1 cellular context compared by ENCODE assay signal in genomic region chr2:150522269-150522668, GRCh38.
TF ChIP-seq lines count a peak whose summit lies in the region.

No MANE protein-coding gene starts in this region.

TF ChIP-seq in GM12878, 131 proteins besides CTCF, POLR2A, EP300 and RAD21 (continued from another document):
- TF ChIP-seq, protein P1, sequence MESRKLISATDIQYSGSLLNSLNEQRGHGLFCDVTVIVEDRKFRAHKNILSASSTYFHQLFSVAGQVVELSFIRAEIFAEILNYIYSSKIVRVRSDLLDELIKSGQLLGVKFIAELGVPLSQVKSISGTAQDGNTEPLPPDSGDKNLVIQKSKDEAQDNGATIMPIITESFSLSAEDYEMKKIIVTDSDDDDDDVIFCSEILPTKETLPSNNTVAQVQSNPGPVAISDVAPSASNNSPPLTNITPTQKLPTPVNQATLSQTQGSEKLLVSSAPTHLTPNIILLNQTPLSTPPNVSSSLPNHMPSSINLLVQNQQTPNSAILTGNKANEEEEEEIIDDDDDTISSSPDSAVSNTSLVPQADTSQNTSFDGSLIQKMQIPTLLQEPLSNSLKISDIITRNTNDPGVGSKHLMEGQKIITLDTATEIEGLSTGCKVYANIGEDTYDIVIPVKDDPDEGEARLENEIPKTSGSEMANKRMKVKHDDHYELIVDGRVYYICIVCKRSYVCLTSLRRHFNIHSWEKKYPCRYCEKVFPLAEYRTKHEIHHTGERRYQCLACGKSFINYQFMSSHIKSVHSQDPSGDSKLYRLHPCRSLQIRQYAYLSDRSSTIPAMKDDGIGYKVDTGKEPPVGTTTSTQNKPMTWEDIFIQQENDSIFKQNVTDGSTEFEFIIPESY (IDR thresholded peaks at IDR 0.05), result no peak
- TF ChIP-seq TCF12 (IDR thresholded peaks at IDR 0.05; ENCODE audit: low read depth, low read length), result no peak
- no peak for TF ChIP-seq PML (IDR thresholded peaks at IDR 0.05; ENCODE audit: low read length)
- 0 out of 2 replicates have a peak, but pooled peaks have one; percentile 12 for TF ChIP-seq RELB (IDR thresholded peaks at IDR 0.05; ENCODE audit: low read depth)
- no peak for TF ChIP-seq SREBF1 (IDR thresholded peaks at IDR 0.05; ENCODE audit: low read length)
- TF ChIP-seq IKZF2 (IDR thresholded peaks at IDR 0.05), result peak in 1 of 2 experiments; percentile 40; a peak in 2 of 4 replicates
- no peak for TF ChIP-seq SP1 (IDR thresholded peaks at IDR 0.05; ENCODE audit: low read depth, low read length)
- TF ChIP-seq HDGF (IDR thresholded peaks at IDR 0.05), result no peak
- peak; percentile 65; the same call in 1 of the 2 replicates for TF ChIP-seq RAD51 (IDR thresholded peaks at IDR 0.05)
- no peak for TF ChIP-seq RBBP5 (conservative IDR thresholded peaks at IDR 0.05)
- TF ChIP-seq, protein P2, sequence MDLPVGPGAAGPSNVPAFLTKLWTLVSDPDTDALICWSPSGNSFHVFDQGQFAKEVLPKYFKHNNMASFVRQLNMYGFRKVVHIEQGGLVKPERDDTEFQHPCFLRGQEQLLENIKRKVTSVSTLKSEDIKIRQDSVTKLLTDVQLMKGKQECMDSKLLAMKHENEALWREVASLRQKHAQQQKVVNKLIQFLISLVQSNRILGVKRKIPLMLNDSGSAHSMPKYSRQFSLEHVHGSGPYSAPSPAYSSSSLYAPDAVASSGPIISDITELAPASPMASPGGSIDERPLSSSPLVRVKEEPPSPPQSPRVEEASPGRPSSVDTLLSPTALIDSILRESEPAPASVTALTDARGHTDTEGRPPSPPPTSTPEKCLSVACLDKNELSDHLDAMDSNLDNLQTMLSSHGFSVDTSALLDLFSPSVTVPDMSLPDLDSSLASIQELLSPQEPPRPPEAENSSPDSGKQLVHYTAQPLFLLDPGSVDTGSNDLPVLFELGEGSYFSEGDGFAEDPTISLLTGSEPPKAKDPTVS (IDR thresholded peaks at IDR 0.05; ENCODE audit: low read depth, low read length), result no peak
- 0 out of 2 replicates have a peak, but pooled peaks have one; percentile 16 for TF ChIP-seq PAX5 (IDR thresholded peaks at IDR 0.05; ENCODE audit: borderline replicate concordance, low read depth, low read length)
- TF ChIP-seq ZBED1 (IDR thresholded peaks at IDR 0.05; ENCODE audit: borderline replicate concordance), result no peak
- peak; percentile 42; the same call in 1 of the 2 replicates for TF ChIP-seq MTA2 (IDR thresholded peaks at IDR 0.05; ENCODE audit: low read depth)
- no peak for TF ChIP-seq RCOR1 (conservative IDR thresholded peaks at IDR 0.05; ENCODE audit: low read depth, low read length)
- peak; percentile 21; the same call in 1 of the 2 replicates for TF ChIP-seq ZNF217 (IDR thresholded peaks at IDR 0.05)
- no peak for TF ChIP-seq ZBTB4 (CRISPR knock-in tag; IDR thresholded peaks at IDR 0.05)
- no peak for TF ChIP-seq EZH2 (IDR thresholded peaks at IDR 0.05; ENCODE audit: borderline replicate concordance, control insufficient read depth, low read depth, low read length)
- no peak for TF ChIP-seq MEF2B (IDR thresholded peaks at IDR 0.05; ENCODE audit: partially characterized antibody, poor library complexity, severe bottlenecking)
- peak; percentile 34; the same call in 1 of the 2 replicates for TF ChIP-seq RUNX3 (IDR thresholded peaks at IDR 0.05; ENCODE audit: low read length)
- TF ChIP-seq IRF5 (IDR thresholded peaks at IDR 0.05; ENCODE audit: borderline replicate concordance), result no peak
